ENCODE assay signal across 13 cellular contexts in genomic region chr17:74325376-74325742, GRCh38. TPM values are rescaled to one million over a fixed set of nuclear protein-coding genes. Genes with fewer than 3 reads are reported as not detected.
DNase-seq lines count a peak whose midpoint lies in the region; ATAC-seq lines count a peak whose summit lies in the region.
"Had no signal": no experiment of that assay in that cellular context is flagged by ENCODE, and none has a peak within 500 bp of the region (broad histone marks: within the 10 kb centered on the region; RNA-seq: fewer than 3 reads in every experiment).

No MANE protein-coding gene starts in this region.

- no peak overlapping the region for H2BK120ac ChIP-seq in mesenchymal stem cell (ENCODE audit: low read depth, low read length)

- DNase-seq in activated CD4-positive, alpha-beta T cell treated with anti-CD3 and anti-CD28 coated beads for 36 hours = no peak
- no peak for DNase-seq in activated CD4-positive, alpha-beta T cell treated with anti-CD3 and anti-CD28 coated beads, Interleukin-2, amount 50 U/mL, for 1 hour
- no peak for DNase-seq in central memory CD8-positive, alpha-beta T cell (ENCODE audit: low spot score in 2 of 2)
- DNase-seq in memory B cell (ENCODE audit: low spot score in 2 of 2) (no peak), NCI-H446 (lab: John Stamatoyannopoulos, UW) (no peak), iPS-NIHi11 (ENCODE audit: low spot score) (no peak), mesenchymal stem cell (no peak)
- DNase-seq: Karpas-422 had no signal

- no peak overlapping the region for H2AFZ ChIP-seq in mesenchymal stem cell (ENCODE audit: low read depth, low read length)

- peak overlapping the region in 1 of 5 donors; percentile 46 for H3K9ac ChIP-seq in subcutaneous abdominal adipose tissue (ENCODE audit: low read length in 5 of 5)
- no peak overlapping the region for H3K9ac ChIP-seq in mesenchymal stem cell (ENCODE audit: low read length)

- intact Hi-C loops in activated CD4-positive, alpha-beta T cell treated with anti-CD3 and anti-CD28 coated beads for 36 hours (cut with DNase I, micrococcal nuclease) = no loop called here

- no peak overlapping the region for H4K8ac ChIP-seq in mesenchymal stem cell (ENCODE audit: low read length)

- H3K27ac Mint-ChIP-seq in activated CD4-positive, alpha-beta T cell treated with anti-CD3 and anti-CD28 coated beads for 36 hours = no peak overlapping the region
- H3K27ac Mint-ChIP-seq in central memory CD8-positive, alpha-beta T cell (ENCODE audit: low read depth) = no peak overlapping the region
- H3K27ac Mint-ChIP-seq in memory B cell = no peak overlapping the region

- H2BK15ac ChIP-seq in mesenchymal stem cell (ENCODE audit: low read depth, poor library complexity, severe bottlenecking) = no peak overlapping the region

- no peak overlapping the region for H2BK12ac ChIP-seq in mesenchymal stem cell (ENCODE audit: low read length in 2 of 2)

- no peak overlapping the region for H3K18ac ChIP-seq in mesenchymal stem cell (ENCODE audit: low read depth in 1 of 2, low read length in 2 of 2)

- H3K9me3 ChIP-seq in subcutaneous abdominal adipose tissue (ENCODE audit: control insufficient read depth in 5 of 5, low read length in 5 of 5) (peaks cover 0 to 2% (median 0%) of the 10 kb centered on the region in 5 donors), mesenchymal stem cell (ENCODE audit: control insufficient read depth, low read length) (peaks cover 4% of the 10 kb centered on the region)
- H3K9me3 ChIP-seq: A549 had no signal

- H3K27ac ChIP-seq in subcutaneous abdominal adipose tissue (ENCODE audit: low read depth, low read length) (no peak overlapping the region), mesenchymal stem cell (ENCODE audit: low read length, poor library complexity, severe bottlenecking) (no peak overlapping the region)
- H3K27ac ChIP-seq: A549 had no signal

- H3K9me3 Mint-ChIP-seq in activated CD4-positive, alpha-beta T cell treated with anti-CD3 and anti-CD28 coated beads for 36 hours (ENCODE audit: low read depth) = no peaks in the 10 kb centered on the region
- no peaks in the 10 kb centered on the region for H3K9me3 Mint-ChIP-seq in central memory CD8-positive, alpha-beta T cell
- H3K9me3 Mint-ChIP-seq in memory B cell = no peaks in the 10 kb centered on the region

- WGBS in mesenchymal stem cell = 50% methylated on average over 11 of the region's 11 CpGs

- H3K27me3 ChIP-seq in subcutaneous abdominal adipose tissue (ENCODE audit: control insufficient read depth in 5 of 5, insufficient read depth in 4 of 5, low read length in 5 of 5) (peaks cover 0 to 14% (median 3%) of the 10 kb centered on the region in 5 donors), mesenchymal stem cell (ENCODE audit: control insufficient read depth in 1 of 2, insufficient read depth in 1 of 2, low read length in 2 of 2) (peaks cover 55 to 73% of the 10 kb centered on the region in 2 experiments)

- no peak overlapping the region for H3K4ac ChIP-seq in mesenchymal stem cell (ENCODE audit: low read depth in 1 of 2, low read length in 2 of 2)

- peaks cover 9% of the 10 kb centered on the region for H3K4me1 Mint-ChIP-seq in activated CD4-positive, alpha-beta T cell treated with anti-CD3 and anti-CD28 coated beads for 36 hours
- H3K4me1 Mint-ChIP-seq in central memory CD8-positive, alpha-beta T cell = peaks cover 23% of the 10 kb centered on the region
- no peaks in the 10 kb centered on the region for H3K4me1 Mint-ChIP-seq in memory B cell

- peak overlapping the region; percentile 10 for H3K4me3 Mint-ChIP-seq in activated CD4-positive, alpha-beta T cell treated with anti-CD3 and anti-CD28 coated beads for 36 hours
- peak overlapping the region; percentile 43 for H3K4me3 Mint-ChIP-seq in central memory CD8-positive, alpha-beta T cell
- H3K4me3 Mint-ChIP-seq in memory B cell = peak overlapping the region; percentile 45

- POLR2A ChIA-PET in activated CD4-positive, alpha-beta T cell treated with anti-CD3 and anti-CD28 coated beads for 36 hours (lab: Charles Lee) = no interaction called here

- H2BK5ac ChIP-seq in mesenchymal stem cell (ENCODE audit: low read depth, low read length, poor library complexity, severe bottlenecking) = no peak overlapping the region

- H3K23ac ChIP-seq in mesenchymal stem cell (ENCODE audit: low read length in 2 of 2) = no peak overlapping the region

- H3K4me1 ChIP-seq in subcutaneous abdominal adipose tissue (ENCODE audit: control insufficient read depth in 5 of 5, insufficient read depth in 5 of 5, low read length in 5 of 5) (peaks cover 4 to 23% (median 20%) of the 10 kb centered on the region in 5 donors), mesenchymal stem cell (ENCODE audit: control insufficient read depth, insufficient read depth, low read depth, low read length) (peaks cover 10% of the 10 kb centered on the region)

- CTCF ChIA-PET in activated CD4-positive, alpha-beta T cell treated with anti-CD3 and anti-CD28 coated beads for 36 hours (lab: Charles Lee) = no interaction called here

- ATAC-seq in activated CD4-positive, alpha-beta T cell treated with anti-CD3 and anti-CD28 coated beads for 36 hours = no peak
- ATAC-seq in central memory CD8-positive, alpha-beta T cell (replicated peaks; ENCODE audit: extremely low read depth, poor library complexity, severe bottlenecking) = peak; percentile 25
- ATAC-seq in memory B cell (ENCODE audit: low read depth) = no peak

- H3K4me3 ChIP-seq in subcutaneous abdominal adipose tissue (ENCODE audit: low read depth in 1 of 5, low read length in 5 of 5) = peak overlapping the region; percentile 44 to 67 (median 57)
- H3K4me3 ChIP-seq in mesenchymal stem cell (ENCODE audit: insufficient read depth in 1 of 2, low read depth in 1 of 2, low read length in 2 of 2) = no peak overlapping the region

- H3K36me3 ChIP-seq in subcutaneous abdominal adipose tissue (ENCODE audit: control insufficient read depth in 5 of 5, insufficient read depth in 5 of 5, low read length in 5 of 5) (no peaks in the 10 kb centered on the region), mesenchymal stem cell (ENCODE audit: control insufficient read depth in 1 of 2, insufficient read depth in 2 of 2, low read depth in 1 of 2, low read length in 2 of 2) (no peaks in the 10 kb centered on the region)

- H3K36me3 Mint-ChIP-seq in activated CD4-positive, alpha-beta T cell treated with anti-CD3 and anti-CD28 coated beads for 36 hours (ENCODE audit: low read depth) = no peaks in the 10 kb centered on the region
- H3K36me3 Mint-ChIP-seq in central memory CD8-positive, alpha-beta T cell (ENCODE audit: insufficient read depth) = peaks cover 2% of the 10 kb centered on the region
- H3K36me3 Mint-ChIP-seq in memory B cell = no peaks in the 10 kb centered on the region

- peaks cover 19% of the 10 kb centered on the region for H3K27me3 Mint-ChIP-seq in activated CD4-positive, alpha-beta T cell treated with anti-CD3 and anti-CD28 coated beads for 36 hours
- no peaks in the 10 kb centered on the region for H3K27me3 Mint-ChIP-seq in central memory CD8-positive, alpha-beta T cell
- H3K27me3 Mint-ChIP-seq in memory B cell = peaks cover 25% of the 10 kb centered on the region

- H3K4me2 ChIP-seq in mesenchymal stem cell (ENCODE audit: low read length, poor library complexity, severe bottlenecking) = no peak overlapping the region

- H3K14ac ChIP-seq in mesenchymal stem cell (ENCODE audit: low read length in 2 of 2) = no peak overlapping the region

- no peak overlapping the region for H2AK5ac ChIP-seq in mesenchymal stem cell (ENCODE audit: low read length, severe bottlenecking)

- H3K79me1 ChIP-seq in mesenchymal stem cell (replicated peaks; ENCODE audit: low read length, poor library complexity, severe bottlenecking) = no peaks in the 10 kb centered on the region

- H4K91ac ChIP-seq in mesenchymal stem cell (ENCODE audit: low read length) = no peak overlapping the region

RNA-seq across cellular contexts. Expression of gene KIF19, which starts 0.7 kb away (rescaled TPM):
- total RNA-seq in activated CD4-positive, alpha-beta T cell treated with anti-CD3 and anti-CD28 coated beads for 36 hours = under 1 TPM in 1 of 2 experiments, not detected in 1; 0.11 TPM
- not detected for polyA plus RNA-seq in mesenchymal stem cell (2013, experiment 1 of 2)
- not detected for polyA plus RNA-seq in mesenchymal stem cell (2013, experiment 2 of 2)
- total RNA-seq: NCI-H460 had no signal
- polyA plus RNA-seq: A549 had no signal

RNA-seq across cellular contexts. Expression of gene BTBD17, which starts 36.3 kb away (rescaled TPM):
- not detected for total RNA-seq in activated CD4-positive, alpha-beta T cell treated with anti-CD3 and anti-CD28 coated beads for 36 hours
- not detected for polyA plus RNA-seq in mesenchymal stem cell (2013, experiment 1 of 2)
- not detected for polyA plus RNA-seq in mesenchymal stem cell (2013, experiment 2 of 2)
- total RNA-seq: endothelial cell of umbilical vein, NCI-H460 had no signal
- polyA plus RNA-seq: A549, endothelial cell of umbilical vein had no signal

RNA-seq across cellular contexts. Expression of gene GPR142, which starts 41.9 kb away (rescaled TPM):
- not detected for total RNA-seq in activated CD4-positive, alpha-beta T cell treated with anti-CD3 and anti-CD28 coated beads for 36 hours
- not detected for polyA plus RNA-seq in mesenchymal stem cell (2013, experiment 1 of 2)
- not detected for polyA plus RNA-seq in mesenchymal stem cell (2013, experiment 2 of 2)
- total RNA-seq: endothelial cell of umbilical vein, lower leg skin, NCI-H460 had no signal
- polyA plus RNA-seq: A549, endothelial cell of umbilical vein had no signal

RNA-seq across cellular contexts. Expression of gene DNAI2, which starts 51.3 kb away (rescaled TPM):
- total RNA-seq in activated CD4-positive, alpha-beta T cell treated with anti-CD3 and anti-CD28 coated beads for 36 hours = under 1 TPM; 0.14 to 0.49 TPM
- not detected for polyA plus RNA-seq in mesenchymal stem cell (2013, experiment 1 of 2)
- not detected for polyA plus RNA-seq in mesenchymal stem cell (2013, experiment 2 of 2)
- total RNA-seq: endothelial cell of umbilical vein, NCI-H460 had no signal
- polyA plus RNA-seq: A549, endothelial cell of umbilical vein had no signal

Comparison
In these comparisons a context has a peak if more than half of its experiments do, and no peak if none do; other contexts are left out.
1. H3K4me3 ChIP-seq: peak in subcutaneous abdominal adipose tissue (5 of 5); none in mesenchymal stem cell (0 of 2).
2. Peak in every context shown above with its lines, with median percentiles within 50 percentile points of each other: H3K4me3 Mint-ChIP-seq.